ENCODE assay signal across 25 cellular contexts in genomic region chr22:44951510-44951816, GRCh38. TPM values are rescaled to one million over a fixed set of nuclear protein-coding genes. Genes with fewer than 3 reads are reported as not detected.
DNase-seq lines count a peak whose midpoint lies in the region; ATAC-seq, FAIRE-seq and TF ChIP-seq lines count a peak whose summit lies in the region.
"Had no signal": no experiment of that assay in that cellular context is flagged by ENCODE, and none has a peak within 500 bp of the region (broad histone marks: within the 10 kb centered on the region; RNA-seq: fewer than 3 reads in every experiment).

No MANE protein-coding gene starts in this region.

- H3K9me3 ChIP-seq in GM12878 (replicated peaks; ENCODE audit: control insufficient read depth, insufficient read depth, low read length): no peaks in the 10 kb centered on the region; the same call in 2 of the 3 replicates
- peaks cover 11% of the 10 kb centered on the region for H3K9me3 ChIP-seq in endodermal cell (ENCODE audit: control insufficient read depth, low read length)
- peaks cover 0 to 5% (median 3%) of the 10 kb centered on the region in 3 donors for H3K9me3 ChIP-seq in tibial artery
- H3K9me3 ChIP-seq: A549, BE2C, HAP-1 had no signal

- H3K4me1 Mint-ChIP-seq in GM23338 (peaks cover 61% of the 10 kb centered on the region), endodermal cell (peaks cover 21% of the 10 kb centered on the region)
- H3K4me1 Mint-ChIP-seq in activated T-cell treated with anti-CD3 and anti-CD28 coated beads, Interleukin-2, amount 50 U/mL, for 4 hours (ENCODE audit: low read depth): no peaks in the 10 kb centered on the region
- H3K4me1 Mint-ChIP-seq: CD14-positive monocyte; CD8-positive, alpha-beta memory T cell had no signal

- H3K27ac Mint-ChIP-seq in GM23338: no peak overlapping the region
- no peak overlapping the region for H3K27ac Mint-ChIP-seq in endodermal cell
- H3K27ac Mint-ChIP-seq: CD14-positive monocyte; CD4-positive, alpha-beta T cell; CD8-positive, alpha-beta memory T cell had no signal

- no peak overlapping the region for H3K9ac ChIP-seq in GM12878 (ENCODE audit: control insufficient read depth, insufficient read depth, low read length)
- no peak overlapping the region for H3K9ac ChIP-seq in endodermal cell (ENCODE audit: extremely low read depth, low read length, poor library complexity, severe bottlenecking)
- H3K9ac ChIP-seq: BLaER1 treated with 17β-estradiol and CSF1 and Interleukin-3, amounts not matched to agents 10 nM and 100 nM; GM23248 had no signal

- BruUV-seq in GM12878 (replicated peaks; lab: Mats Ljungman, UMichigan): no TSS peak

- H3K9me2 ChIP-seq in GM23338 (ENCODE audit: insufficient read depth): no peaks in the 10 kb centered on the region

- no peaks in the 10 kb centered on the region for H3K27me3 ChIP-seq in GM23338 (ENCODE audit: insufficient read depth)
- H3K27me3 ChIP-seq in GM12878 (replicated peaks in 1 of 2; ENCODE audit: control insufficient read depth in 2 of 2, insufficient read depth in 2 of 2, low read length in 1 of 2): no peaks in the 10 kb centered on the region; a peak in 1 of 4 replicates
- no peaks in the 10 kb centered on the region for H3K27me3 ChIP-seq in endodermal cell (ENCODE audit: control insufficient read depth, insufficient read depth, low read length, poor library complexity, severe bottlenecking)
- peaks cover 0 to 42% of the 10 kb centered on the region in 2 donors for H3K27me3 ChIP-seq in tibial artery
- H3K27me3 ChIP-seq: BE2C; BLaER1 treated with 17β-estradiol and CSF1 and Interleukin-3, amounts not matched to agents 10 nM and 100 nM had no signal

- POLR2A ChIA-PET in GM12878 (lab: Charles Lee): interaction anchor here (0.6 kb wide), 1 partner anchor 242 kb away, joined by 5 read pairs; no protein-coding TSS in a partner anchor

- peaks cover 21% of the 10 kb centered on the region for H3K79me2 ChIP-seq in GM23338 (replicated peaks; ENCODE audit: insufficient read depth)
- H3K79me2 ChIP-seq in GM12878 (ENCODE audit: control insufficient read depth, insufficient read depth, low read length): no peaks in the 10 kb centered on the region

- peaks cover 23% of the 10 kb centered on the region for H3K27me3 Mint-ChIP-seq in GM23338 (ENCODE audit: insufficient read depth, low read depth, poor library complexity)
- H3K27me3 Mint-ChIP-seq in endodermal cell (ENCODE audit: insufficient read depth): no peaks in the 10 kb centered on the region
- peaks cover 7% of the 10 kb centered on the region for H3K27me3 Mint-ChIP-seq in activated T-cell treated with anti-CD3 and anti-CD28 coated beads, Interleukin-2, amount 50 U/mL, for 4 hours (ENCODE audit: low read depth)

- TF ChIP-seq CTCF in GM23338 (conservative IDR thresholded peaks at IDR 0.05; ENCODE audit: low read depth in 2 of 2) (no peak), GM12878 (IDR thresholded peaks at IDR 0.05 in 2 of 3, conservative IDR thresholded peaks at IDR 0.05 in 1 of 3; ENCODE audit: control insufficient read depth in 2 of 3, extremely low read depth in 1 of 3, insufficient read depth in 1 of 3, low read depth in 3 of 3, low read length in 3 of 3) (no peak), endodermal cell (conservative IDR thresholded peaks at IDR 0.05) (no peak), tibial artery (IDR thresholded peaks at IDR 0.05) (no peak)

- H3K4me3 ChIP-seq in GM23338 (no peak overlapping the region), GM12878 (no peak overlapping the region), endodermal cell (ENCODE audit: low read length) (peak overlapping the region; percentile 33), tibial artery (no peak overlapping the region)
- H3K4me3 ChIP-seq: A549; BLaER1 treated with 17β-estradiol and CSF1 and Interleukin-3, amounts not matched to agents 10 nM and 100 nM; GM23248; HAP-1 had no signal

- TF ChIP-seq POLR2A in GM12878 (IDR thresholded peaks at IDR 0.05; ENCODE audit: low read depth, low read length): no peak

- FAIRE-seq in GM12878 (lab: Jason Lieb, UNC): no peak
- FAIRE-seq: A549, D721Med, GM12891, GM19239, H54 had no signal

- H3K27ac ChIP-seq in GM23338 (ENCODE audit: low read depth) (peak overlapping the region; percentile 32; the same call in 1 of the 2 replicates), GM12878 (ENCODE audit: control insufficient read depth, insufficient read depth) (no peak overlapping the region), endodermal cell (ENCODE audit: low read depth, low read length) (no peak overlapping the region), tibial artery (no peak overlapping the region)
- H3K27ac ChIP-seq: A549; BLaER1 treated with 17β-estradiol and CSF1 and Interleukin-3, amounts not matched to agents 10 nM and 100 nM; GM23248 had no signal

- H2AFZ ChIP-seq in GM23338 (no peak overlapping the region), GM12878 (ENCODE audit: control insufficient read depth, low read depth, low read length) (no peak overlapping the region)
- H2AFZ ChIP-seq: GM23248 had no signal

- no peak for DNase-seq in GM23338 (ENCODE audit: low spot score)
- no peak for DNase-seq in GM12878 (ENCODE audit: low read depth, low spot score)
- DNase-seq in endodermal cell: no peak
- no peak for DNase-seq in tibial artery
- DNase-seq in activated T-cell treated with anti-CD3 and anti-CD28 coated beads, Interleukin-2, amount 50 U/mL, for 4 hours: no peak
- DNase-seq in SIG-M5 (lab: John Stamatoyannopoulos, UW): no peak
- DNase-seq: 8988T; ACHN; AML-193; BE2C; CD4-positive, alpha-beta T cell; CD8-positive, alpha-beta memory T cell; DMS 273 treated with DMSO at 0.1 percent for 48 hours; DMS79; EL; GDM1; GM23248 had no signal

- peaks cover 39% of the 10 kb centered on the region for H3K36me3 Mint-ChIP-seq in GM23338 (ENCODE audit: low read depth)
- H3K36me3 Mint-ChIP-seq in endodermal cell (ENCODE audit: low read depth): peaks cover 34% of the 10 kb centered on the region
- H3K36me3 Mint-ChIP-seq in activated T-cell treated with anti-CD3 and anti-CD28 coated beads, Interleukin-2, amount 50 U/mL, for 4 hours (ENCODE audit: insufficient read depth): no peaks in the 10 kb centered on the region
- H3K36me3 Mint-ChIP-seq: CD14-positive monocyte; CD8-positive, alpha-beta memory T cell had no signal

- peaks cover 48% of the 10 kb centered on the region for H3K4me1 ChIP-seq in GM23338 (ENCODE audit: insufficient read depth)
- peaks cover 34% of the 10 kb centered on the region for H3K4me1 ChIP-seq in GM12878 (ENCODE audit: control insufficient read depth, insufficient read depth, low read length)
- no peaks in the 10 kb centered on the region for H3K4me1 ChIP-seq in endodermal cell (ENCODE audit: control insufficient read depth, insufficient read depth, low read length)
- H3K4me1 ChIP-seq in tibial artery: no peaks in the 10 kb centered on the region
- H3K4me1 ChIP-seq: A549; BE2C; BLaER1 treated with 17β-estradiol and CSF1 and Interleukin-3, amounts not matched to agents 10 nM and 100 nM; HAP-1 had no signal

- in situ Hi-C loops in GM12878 (cut with MboI): no loop called here

- CTCF ChIA-PET in GM12878 (lab: Yijun Ruan, JAX): no interaction called here

- H3F3A ChIP-seq in GM23338 (replicated peaks; ENCODE audit: low read depth): peaks cover 45% of the 10 kb centered on the region

- no peak overlapping the region for H3K4me3 Mint-ChIP-seq in GM23338
- no peak overlapping the region for H3K4me3 Mint-ChIP-seq in endodermal cell
- no peak overlapping the region for H3K4me3 Mint-ChIP-seq in activated T-cell treated with anti-CD3 and anti-CD28 coated beads, Interleukin-2, amount 50 U/mL, for 4 hours
- H3K4me3 Mint-ChIP-seq: CD14-positive monocyte; CD4-positive, alpha-beta T cell; CD8-positive, alpha-beta memory T cell had no signal

- H3K9me3 Mint-ChIP-seq in GM23338 (peaks cover 30% of the 10 kb centered on the region), endodermal cell (peaks cover 21% of the 10 kb centered on the region)
- H3K9me3 Mint-ChIP-seq in activated T-cell treated with anti-CD3 and anti-CD28 coated beads, Interleukin-2, amount 50 U/mL, for 4 hours: no peaks in the 10 kb centered on the region
- H3K9me3 Mint-ChIP-seq: CD4-positive, alpha-beta T cell had no signal

- ATAC-seq in GM23338 (no peak), GM12878 (no peak)
- no peak for ATAC-seq in activated T-cell treated with anti-CD3 and anti-CD28 coated beads, Interleukin-2, amount 50 U/mL, for 4 hours
- ATAC-seq: A549 had no signal

- intact Hi-C loops in GM12878 (cut with micrococcal nuclease; ENCODE audit: unreplicated experiment): loop anchor here (10.0 kb wide), 1 partner anchor 127 kb away; no protein-coding TSS in a partner anchor
- intact Hi-C loops in tibial artery (cut with DNase I; ENCODE audit: low total_unique reads): no loop called here

- peaks cover 8% of the 10 kb centered on the region; the same call in 1 of the 2 replicates for H3K36me3 ChIP-seq in GM23338 (ENCODE audit: insufficient read depth)
- no peaks in the 10 kb centered on the region for H3K36me3 ChIP-seq in GM12878 (ENCODE audit: control insufficient read depth in 2 of 2, insufficient read depth in 2 of 2, low read length in 1 of 2)
- peaks cover 33% of the 10 kb centered on the region for H3K36me3 ChIP-seq in endodermal cell (ENCODE audit: control insufficient read depth, insufficient read depth, low read length)
- H3K36me3 ChIP-seq in tibial artery: no peaks in the 10 kb centered on the region
- H3K36me3 ChIP-seq: BE2C; BLaER1 treated with 17β-estradiol and CSF1 and Interleukin-3, amounts not matched to agents 10 nM and 100 nM; HAP-1 had no signal

- no peak for TF ChIP-seq EP300 in GM12878 (IDR thresholded peaks at IDR 0.05; ENCODE audit: borderline replicate concordance in 1 of 2, control insufficient read depth in 1 of 2, low read depth in 2 of 2, low read length in 2 of 2)

- H4K20me1 ChIP-seq in GM23338 (replicated peaks; ENCODE audit: insufficient read depth): peaks cover 32% of the 10 kb centered on the region
- H4K20me1 ChIP-seq in GM12878 (ENCODE audit: control insufficient read depth, insufficient read depth): no peaks in the 10 kb centered on the region

- H3K4me2 ChIP-seq in GM23338 (no peak overlapping the region), GM12878 (ENCODE audit: control insufficient read depth, insufficient read depth) (no peak overlapping the region)
- H3K4me2 ChIP-seq: A549; BLaER1 treated with 17β-estradiol and CSF1 and Interleukin-3, amounts not matched to agents 10 nM and 100 nM had no signal

- RAD21 ChIA-PET in GM12878 (lab: Charles Lee; ENCODE audit: unreplicated experiment): no interaction called here

- SMC1A ChIA-PET in GM12878 (lab: Charles Lee; ENCODE audit: uncharacterized antibody, unreplicated experiment): interaction anchor here (2.2 kb wide), 1 partner anchor 22 kb away, joined by 6 read pairs; no protein-coding TSS in a partner anchor

- TF ChIP-seq RAD21 in GM12878 (IDR thresholded peaks at IDR 0.05; ENCODE audit: insufficient read depth, low read depth, low read length): no peak

RNA-seq across cellular contexts. Expression of gene PHF21B, which starts 58.3 kb away (rescaled TPM):
- total RNA-seq in GM23338 (2014; rRNA removed; shearing (Covaris generic)): 127 and 149 TPM in 2 replicates
- polyA plus RNA-seq in GM23338 (2016; fragmentation: Nextera tagmentation; extraction: Ambion mirVana) (16.5 and 20.6 TPM in 2 replicates), GM12878 (2011; rRNA removed) (0.03 and 0.19 TPM in 2 replicates), GM12878 (2014; fragmentation: Illumina TruSeq; extraction: Trizol) (not detected in 2 replicates), GM12878 (2014; fragmentation: Nextera tagmentation; extraction: Ambion mirVana) (not detected), GM12878 (2014; rRNA removed) (0.35 TPM in 1 of 2 replicates, not detected in the other), GM12878 (2016; fragmentation: Nextera tagmentation; extraction: Ambion mirVana) (not detected)
- total RNA-seq in GM12878 (2013; cell fraction: nucleolus; rRNA removed): 0.65 TPM in 1 of 2 replicates, not detected in the other
- total RNA-seq in GM12878 (2014; rRNA removed) (not detected in 2 replicates), GM12878 (2014; rRNA removed; fragmentation: Illumina TruSeq; extraction: Trizol) (not detected in 2 replicates), GM12878 (2021) (0.08 TPM in 1 of 2 replicates, not detected in the other), endodermal cell (10 to 100 TPM; 57.5 to 69.2 TPM)
- not detected for polyA plus RNA-seq in GM12878 (2011; ENCODE audit: low read depth)
- 0.05 and 0.09 TPM in 2 replicates for polyA plus RNA-seq in GM12878 (2011; cell fraction: cytosol; rRNA removed)
- polyA plus RNA-seq in GM12878 (2011; cell fraction: nucleus; rRNA removed): 0.30 and 0.41 TPM in 2 replicates
- polyA plus RNA-seq in GM12878 (2012): 0.04 TPM in 1 of 2 replicates, not detected in the other
- polyA minus RNA-seq in GM12878 (2011; rRNA and poly(A)+ RNA removed): not detected in 2 replicates
- polyA minus RNA-seq in GM12878 (2011; cell fraction: cytosol; rRNA and poly(A)+ RNA removed): not detected in 2 replicates
- polyA minus RNA-seq in GM12878 (2011; cell fraction: nucleus; rRNA and poly(A)+ RNA removed): 0.77 TPM in 1 of 2 replicates, not detected in the other
- polyA plus RNA-seq in endodermal cell (2013, experiment 1 of 2): 45.2 TPM
- 35.4 TPM for polyA plus RNA-seq in endodermal cell (2013, experiment 2 of 2)
- total RNA-seq in activated T-cell treated with anti-CD3 and anti-CD28 coated beads, Interleukin-2, amount 50 U/mL, for 4 hours: under 1 TPM in 1 of 3 donors, not detected in 2; 0.26 TPM
- total RNA-seq: CD4-positive, alpha-beta T cell; CD8-positive, alpha-beta memory T cell; GM23248 had no signal
- polyA plus RNA-seq: CD14-positive monocyte; CD8-positive, alpha-beta memory T cell; GM23248 had no signal

Comparison
In these comparisons a context has a peak if more than half of its experiments do, and no peak if none do; other contexts are left out.
1. RNA of gene PHF21B, which starts 58.3 kb away (total RNA-seq): 127 to 149 TPM in GM23338 and 57.5 to 69.2 TPM in endodermal cell; 0.26 TPM in activated T-cell treated with anti-CD3 and anti-CD28 coated beads, Interleukin-2, amount 50 U/mL, for 4 hours and 0.08 to 0.65 TPM in GM12878; every median in the first group is over 10 times any median in the second.